8 cellular contexts compared by ENCODE assay signal in the genomic region with DNA sequence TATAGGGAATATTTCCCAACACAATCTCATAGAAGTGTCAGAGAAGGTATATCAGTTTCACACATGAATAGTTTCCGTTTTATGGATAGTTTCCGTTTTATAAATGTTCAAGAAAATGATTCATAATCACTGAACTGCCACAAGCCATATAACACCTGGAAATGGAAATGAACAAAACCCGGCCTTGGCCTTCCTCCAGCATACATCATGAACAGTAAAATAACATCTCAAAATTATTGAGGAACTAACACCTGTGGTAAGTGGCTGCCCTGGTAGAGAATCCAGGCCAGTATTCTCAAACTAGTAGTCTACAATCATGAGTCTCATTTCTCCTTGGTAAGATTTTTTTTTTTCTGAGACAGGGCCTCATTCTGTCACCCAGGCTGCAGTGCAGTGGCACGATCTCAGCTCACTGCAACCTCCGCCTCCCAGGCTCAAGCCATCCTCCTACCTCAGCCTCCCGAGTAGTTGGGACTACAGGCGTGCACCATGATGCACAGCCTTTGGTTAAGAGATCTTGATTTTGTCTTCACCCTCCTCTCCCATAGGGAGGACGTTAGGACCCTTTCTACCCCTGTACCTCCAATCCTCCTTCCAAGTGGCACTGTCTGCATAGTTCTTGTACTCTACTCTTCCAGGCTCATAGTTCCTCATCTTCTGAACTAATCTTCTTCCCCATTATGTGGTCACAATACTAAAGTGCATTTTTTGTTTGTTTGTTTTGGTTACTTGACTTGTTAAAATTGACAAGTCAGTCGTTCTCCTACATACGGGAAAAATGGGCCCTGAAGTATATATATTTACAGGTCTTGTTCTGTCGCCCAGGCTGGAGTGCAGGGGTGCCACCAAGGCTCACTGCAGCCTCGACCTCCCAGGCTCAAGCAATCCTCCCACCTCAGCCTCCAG. TPM values are rescaled to one million over a fixed set of nuclear protein-coding genes. Genes with fewer than 3 reads are reported as not detected.
A peak's percentile ranks its signal among the peaks of the same experiment; 100 is the strongest.
DNase-seq lines count a peak whose midpoint lies in the region; ATAC-seq and TF ChIP-seq lines count a peak whose summit lies in the region.

No MANE protein-coding gene starts in this region.

- no peaks in the 10 kb centered on the region for H3K9me3 ChIP-seq in CD8-positive, alpha-beta T cell (ENCODE audit: low read length)
- H3K9me3 ChIP-seq in thymus (ENCODE audit: control insufficient read depth) = no peaks in the 10 kb centered on the region

- no peaks in the 10 kb centered on the region for H3K36me3 Mint-ChIP-seq in CD8-positive, alpha-beta T cell

- H4K5ac ChIP-seq in mesendoderm (ENCODE audit: low read length) = no peak overlapping the region

- H3K18ac ChIP-seq in mesendoderm (ENCODE audit: low read length) = peak overlapping the region; percentile 99

- peaks cover 3% of the 10 kb centered on the region for H3K27me3 Mint-ChIP-seq in CD8-positive, alpha-beta T cell (ENCODE audit: low read depth)

- peak overlapping the region; percentile 40 for H3K4me3 ChIP-seq in CD8-positive, alpha-beta T cell (ENCODE audit: low read depth, low read length)
- H3K4me3 ChIP-seq in mesendoderm (ENCODE audit: low read length) (no peak overlapping the region), thymus (ENCODE audit: low read length) (peak overlapping the region; percentile 92)

- H3K4me2 ChIP-seq in mesendoderm (ENCODE audit: low read length) = no peak overlapping the region

- CTCF ChIA-PET in CD8-positive, alpha-beta T cell (lab: Charles Lee) = interaction anchor here (1.1 to 2.6 kb wide), 3 partner anchors 14 to 76 kb away, joined by 3 to 14 read pairs (median 8); partner anchors contain the start of gene RGS9

- no peak overlapping the region for H4K8ac ChIP-seq in mesendoderm (ENCODE audit: low read depth, low read length)

- H3K4me1 Mint-ChIP-seq in CD8-positive, alpha-beta T cell (ENCODE audit: low read depth) = peaks cover 14% of the 10 kb centered on the region

- no peak for TF ChIP-seq CTCF in CD8-positive, alpha-beta T cell (IDR thresholded peaks at IDR 0.05)

- H3K79me1 ChIP-seq in mesendoderm (ENCODE audit: low read length) = no peaks in the 10 kb centered on the region

- no peak for DNase-seq in CD8-positive, alpha-beta T cell
- peak; percentile 44 for DNase-seq in activated naive CD4-positive, alpha-beta T cell treated with anti-CD3 and anti-CD28 coated beads, Interleukin-2, amount 50 U/mL, for 16 hours
- DNase-seq in mesendoderm (no peak), NCI-H1092 (lab: John Stamatoyannopoulos, UW) (no peak), anterior cingulate cortex (lab: John Stamatoyannopoulos, UW) (no peak)

- peaks cover 6% of the 10 kb centered on the region for H3K4me1 ChIP-seq in CD8-positive, alpha-beta T cell (ENCODE audit: insufficient read depth, low read length)
- H3K4me1 ChIP-seq in mesendoderm (ENCODE audit: control insufficient read depth, low read depth, low read length) (no peaks in the 10 kb centered on the region), thymus (ENCODE audit: control insufficient read depth, insufficient read depth, low read length) (peaks cover 7% of the 10 kb centered on the region)

- H3K9ac ChIP-seq in mesendoderm (ENCODE audit: low read length) = no peak overlapping the region

- H3K27me3 ChIP-seq in CD8-positive, alpha-beta T cell (ENCODE audit: insufficient read depth, low read length) = no peaks in the 10 kb centered on the region
- H3K27me3 ChIP-seq in mesendoderm (ENCODE audit: insufficient read depth, low read length, poor library complexity) = no peaks in the 10 kb centered on the region
- H3K27me3 ChIP-seq in thymus (ENCODE audit: control insufficient read depth, insufficient read depth) = no peaks in the 10 kb centered on the region

- ATAC-seq in CD8-positive, alpha-beta T cell = no peak
- ATAC-seq in HG03175 (IDR thresholded peaks at IDR 0.05; ENCODE audit: unreplicated experiment) = peak; percentile 52
- no peak for ATAC-seq in GM21381 (IDR thresholded peaks at IDR 0.05; ENCODE audit: unreplicated experiment)

- no peak overlapping the region for H2BK15ac ChIP-seq in mesendoderm (replicated peaks; ENCODE audit: low read depth)

- no peaks in the 10 kb centered on the region for H3K36me3 ChIP-seq in CD8-positive, alpha-beta T cell (ENCODE audit: insufficient read depth, low read length)
- H3K36me3 ChIP-seq in mesendoderm (ENCODE audit: control insufficient read depth, insufficient read depth, low read length) (no peaks in the 10 kb centered on the region), thymus (ENCODE audit: control insufficient read depth, insufficient read depth) (no peaks in the 10 kb centered on the region)

- peak overlapping the region; percentile 98 for H3K27ac Mint-ChIP-seq in CD8-positive, alpha-beta T cell

- H2AK5ac ChIP-seq in mesendoderm (ENCODE audit: low read length) = no peak overlapping the region

- H3K23ac ChIP-seq in mesendoderm (ENCODE audit: low read length) = no peak overlapping the region

- H3K4me3 Mint-ChIP-seq in CD8-positive, alpha-beta T cell = peak overlapping the region; percentile 87

- H3K4ac ChIP-seq in mesendoderm (ENCODE audit: low read depth, low read length) = no peak overlapping the region

- no CpG with 5 or more reads among the region's 12 CpGs for WGBS in mesendoderm (ENCODE audit: extremely low coverage, insufficient coverage, low lambda C conversion rate)
- 67% methylated on average over 12 of the region's 12 CpGs for WGBS in thymus

- H2BK120ac ChIP-seq in mesendoderm (ENCODE audit: low read depth, low read length) = no peak overlapping the region

- no peaks in the 10 kb centered on the region for H3K9me3 Mint-ChIP-seq in CD8-positive, alpha-beta T cell

- no peak overlapping the region for H3K27ac ChIP-seq in CD8-positive, alpha-beta T cell (ENCODE audit: low read depth, low read length)
- H3K27ac ChIP-seq in mesendoderm (ENCODE audit: low read depth, low read length) (no peak overlapping the region), thymus (ENCODE audit: low read depth) (no peak overlapping the region)

- intact Hi-C loops in CD8-positive, alpha-beta T cell (cut with DNase I, micrococcal nuclease) = loop anchor here (2.0 to 5.0 kb wide), 5 partner anchors 21 to 859 kb away; partner anchors contain the start of genes GNA13 (in 1 of the 2) and TEX2 (in 1 of the 2)

- POLR2A ChIA-PET in CD8-positive, alpha-beta T cell (lab: Charles Lee) = interaction anchor here (1.3 to 2.0 kb wide), 2 partner anchors 15 to 202 kb away, joined by 3 to 12 read pairs; partner anchors contain the start of genes LRRC37A3 and RGS9

- no peaks in the 10 kb centered on the region for H3K79me2 ChIP-seq in mesendoderm (ENCODE audit: control insufficient read depth, insufficient read depth, low read length)

- no peak overlapping the region for H3K56ac ChIP-seq in mesendoderm (ENCODE audit: low read length)

- no peak overlapping the region for H2BK5ac ChIP-seq in mesendoderm (ENCODE audit: low read length)

RNA-seq across cellular contexts. Expression of gene RGS9, which starts 15.0 kb away (rescaled TPM):
- 1 to 10 TPM; 1.1 to 1.6 TPM for total RNA-seq in CD8-positive, alpha-beta T cell
- 14.6 TPM for polyA plus RNA-seq in mesendoderm (2013, experiment 1 of 2)
- polyA plus RNA-seq in mesendoderm (2013, experiment 2 of 2) = 13.9 TPM
- 2.6 TPM for polyA plus RNA-seq in thymus
